Comparison of ENCODE assay signal across 1 cellular context in the genomic region with DNA sequence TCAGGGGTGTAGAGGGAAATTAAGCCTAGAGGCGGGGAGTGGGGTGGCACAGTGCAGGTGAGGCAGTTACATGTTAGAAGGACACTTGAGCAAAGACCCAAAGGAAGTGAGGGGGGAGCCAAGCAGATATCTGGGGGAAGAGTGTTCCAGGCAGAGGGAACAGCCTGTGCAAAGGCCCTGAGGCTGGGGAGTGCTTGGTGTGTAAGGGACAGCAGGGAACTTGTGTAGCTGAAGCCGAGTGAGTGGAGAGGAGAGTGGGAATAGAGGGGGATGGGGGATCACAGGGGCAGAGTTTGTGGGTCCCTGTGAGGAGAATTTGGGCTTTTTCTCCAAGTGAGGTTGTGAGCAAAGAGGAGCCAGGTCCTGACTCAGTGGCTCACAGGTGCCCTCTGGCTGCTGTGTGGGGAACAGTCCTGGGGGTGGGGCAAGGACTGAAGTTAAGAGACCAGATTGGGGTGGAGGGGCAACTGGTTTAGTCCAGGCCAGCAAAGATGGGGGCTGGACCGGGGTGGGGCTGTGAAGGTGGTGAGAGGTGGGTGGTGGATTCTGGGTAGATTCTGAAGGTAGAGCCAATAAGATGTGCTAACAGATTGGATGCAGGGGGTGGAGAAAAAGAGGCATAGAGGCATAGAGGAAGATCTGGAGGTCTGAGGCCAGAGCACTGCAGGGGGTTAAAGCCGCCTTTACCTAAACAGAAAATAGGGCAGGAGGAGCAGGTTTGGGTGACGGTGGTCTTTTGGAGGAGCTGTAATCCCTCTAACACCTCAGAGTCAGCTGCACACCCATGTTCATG.
TF ChIP-seq lines count a peak whose summit lies in the region.

No MANE protein-coding gene starts in this region.

TF ChIP-seq in K562, 482 proteins besides CTCF, POLR2A, EP300 and RAD21 (continued from another document):
- peak; percentile 24; the same call in 1 of the 2 replicates for TF ChIP-seq XRCC5 (IDR thresholded peaks at IDR 0.05; ENCODE audit: low read depth, low read length)
- TF ChIP-seq, protein P1, sequence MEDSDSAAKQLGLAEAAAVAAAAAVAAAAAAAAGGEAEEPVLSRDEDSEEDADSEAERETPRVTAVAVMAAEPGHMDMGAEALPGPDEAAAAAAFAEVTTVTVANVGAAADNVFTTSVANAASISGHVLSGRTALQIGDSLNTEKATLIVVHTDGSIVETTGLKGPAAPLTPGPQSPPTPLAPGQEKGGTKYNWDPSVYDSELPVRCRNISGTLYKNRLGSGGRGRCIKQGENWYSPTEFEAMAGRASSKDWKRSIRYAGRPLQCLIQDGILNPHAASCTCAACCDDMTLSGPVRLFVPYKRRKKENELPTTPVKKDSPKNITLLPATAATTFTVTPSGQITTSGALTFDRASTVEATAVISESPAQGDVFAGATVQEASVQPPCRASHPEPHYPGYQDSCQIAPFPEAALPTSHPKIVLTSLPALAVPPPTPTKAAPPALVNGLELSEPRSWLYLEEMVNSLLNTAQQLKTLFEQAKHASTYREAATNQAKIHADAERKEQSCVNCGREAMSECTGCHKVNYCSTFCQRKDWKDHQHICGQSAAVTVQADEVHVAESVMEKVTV (CRISPR knock-in tag; IDR thresholded peaks at IDR 0.05) = 0 out of 2 replicates have a peak, but pooled peaks have one; percentile 24
- 0 out of 4 replicates have a peak, but pooled peaks of 1 of the 2 experiments have one; percentile 12 for TF ChIP-seq RCOR1 (IDR thresholded peaks at IDR 0.05; ENCODE audit: borderline replicate concordance in 1 of 2, low read depth in 2 of 2, low read length in 2 of 2)
- TF ChIP-seq KDM1A (IDR thresholded peaks at IDR 0.05) = peak in 1 of 2 experiments; percentile 24; a peak in 1 of 4 replicates
- TF ChIP-seq BCOR (IDR thresholded peaks at IDR 0.05) = peak; percentile 87
- TF ChIP-seq CC2D1A (IDR thresholded peaks at IDR 0.05) = peak; percentile 79
- TF ChIP-seq SMC3 (conservative IDR thresholded peaks at IDR 0.05; ENCODE audit: insufficient read depth, low read depth, low read length) = peak; percentile 96
- TF ChIP-seq U2AF2 (optimal IDR thresholded peaks at IDR 0.05; ENCODE audit: low read depth, low read length) = no peak
- TF ChIP-seq NR4A1 (CRISPR knock-in tag; IDR thresholded peaks at IDR 0.05) = no peak
- no peak for TF ChIP-seq NR4A1 (tag; IDR thresholded peaks at IDR 0.05)
- 0 out of 2 replicates have a peak, but pooled peaks have one; percentile 26 for TF ChIP-seq CBX1 (IDR thresholded peaks at IDR 0.05; ENCODE audit: low read depth)
- no peak for TF ChIP-seq MAFG (tag; conservative IDR thresholded peaks at IDR 0.05)
